Comparison of ENCODE assay signal across 8 cellular contexts in genomic region chr7:116511552-116512523, GRCh38. TPM values are rescaled to one million over a fixed set of nuclear protein-coding genes. Genes with fewer than 3 reads are reported as not detected.
DNase-seq lines count a peak whose midpoint lies in the region; ATAC-seq lines count a peak whose summit lies in the region.

No MANE protein-coding gene starts in this region.

- ATAC-seq in GM18519 (IDR thresholded peaks at IDR 0.05; ENCODE audit: low FRiP score, unreplicated experiment) (peak; percentile 99), HG02973 (IDR thresholded peaks at IDR 0.05; ENCODE audit: unreplicated experiment) (peak; percentile 96)

- no peaks in the 10 kb centered on the region for H3K4me1 ChIP-seq in mononuclear cell (ENCODE audit: insufficient read depth, low read length)

- peaks cover 13% of the 10 kb centered on the region for H3K27me3 ChIP-seq in mononuclear cell (ENCODE audit: insufficient read depth, low read length)

- DNase-seq in AG20443 (ENCODE audit: low spot score), result peak; percentile 29
- peak; percentile 64 for DNase-seq in NCI-H748 (lab: John Stamatoyannopoulos, UW; ENCODE audit: unreplicated experiment)
- peak in 3 of 61 donors; percentile 3 to 11 (median 7) for DNase-seq in caudate nucleus (lab: John Stamatoyannopoulos, UW)
- no peak for DNase-seq in putamen (ENCODE audit: low spot score)
- DNase-seq in iPS-NIHi11 (ENCODE audit: low spot score), result no peak

- no peaks in the 10 kb centered on the region for H3K9me3 ChIP-seq in mononuclear cell (ENCODE audit: low read depth, low read length)

- H3K27ac ChIP-seq in caudate nucleus (ENCODE audit: low read depth, low read length), result peak overlapping the region; percentile 67

- peak overlapping the region; percentile 7 for H3K4me3 ChIP-seq in mononuclear cell (ENCODE audit: low read length)

RNA-seq across cellular contexts. Expression of gene CAV2, which starts 12.3 kb away (rescaled TPM):
- 4.1 TPM for total RNA-seq in mononuclear cell

RNA-seq across cellular contexts. Expression of gene CAV1, which starts 13.0 kb away (rescaled TPM):
- total RNA-seq in mononuclear cell, result 1.5 TPM

Comparison
In these comparisons a context has a peak if more than half of its experiments do, and no peak if none do; other contexts are left out.
1. DNase-seq: peak in AG20443 (single experiment) and NCI-H748 (single experiment); none in putamen (single experiment) and iPS-NIHi11 (single experiment).